In genomic region chr5:139401546-139401945, GRCh38 we compare ENCODE assay signal across 24 cellular contexts. TPM values are rescaled to one million over a fixed set of nuclear protein-coding genes. Genes with fewer than 3 reads are reported as not detected.
"Had no signal": no experiment of that assay in that cellular context is flagged by ENCODE, and none has a peak within 500 bp of the region (broad histone marks: within the 10 kb centered on the region; RNA-seq: fewer than 3 reads in every experiment).

No MANE protein-coding gene starts in this region.

- H3K9me3 ChIP-seq: esophagus squamous epithelium, gastroesophageal sphincter, neutrophil, right atrium auricular region, sigmoid colon, suprapubic skin, thyroid gland had no signal

- H3K4me3 ChIP-seq: dorsolateral prefrontal cortex, esophagus squamous epithelium, gastroesophageal sphincter, lung, right atrium auricular region, sigmoid colon, skin epidermis, suprapubic skin, thyroid gland had no signal

- H3K9me3 Mint-ChIP-seq: effector memory CD8-positive, alpha-beta T cell; immature natural killer cell; nephron progenitor cell; type B pancreatic cell had no signal

- H3K36me3 ChIP-seq: esophagus squamous epithelium, neutrophil, right atrium auricular region, sigmoid colon, suprapubic skin, thyroid gland had no signal

- H3K27ac ChIP-seq: dorsolateral prefrontal cortex, epithelial cell of prostate, esophagus squamous epithelium, gastroesophageal sphincter, neutrophil, right atrium auricular region, sigmoid colon, skin epidermis, suprapubic skin, thyroid gland had no signal

- H3K27me3 ChIP-seq: dorsolateral prefrontal cortex, esophagus squamous epithelium, gastroesophageal sphincter, neutrophil, right atrium auricular region, suprapubic skin, thyroid gland had no signal

- H3K4me3 Mint-ChIP-seq: nephron progenitor cell, type B pancreatic cell had no signal

- H3K27me3 Mint-ChIP-seq: effector memory CD8-positive, alpha-beta T cell had no signal

- DNase-seq: cortex of kidney; effector memory CD8-positive, alpha-beta T cell; esophagus squamous epithelium; foreskin fibroblast; immature natural killer cell; left cardiac atrium; left ventricle myocardium superior; mesenchymal stem cell; midbrain; nephron progenitor cell; sigmoid colon; stimulated activated CD4-positive, alpha-beta T cell treated with anti-CD3 and anti-CD28 coated beads, Interleukin-2, amount 100 ng/mL, for 24 hours; stimulated activated naive CD8-positive, alpha-beta T cell treated with anti-CD3 and anti-CD28 coated beads, Interleukin-15, Interleukin-2, amounts not matched to agents 100 U/mL and 50 U/mL, for 24 hours; thyroid gland had no signal

- H3K27ac Mint-ChIP-seq: immature natural killer cell, nephron progenitor cell, type B pancreatic cell had no signal

- ATAC-seq: effector memory CD8-positive, alpha-beta T cell; gastroesophageal sphincter; left cardiac atrium; left ventricle myocardium superior; stimulated activated naive CD8-positive, alpha-beta T cell treated with anti-CD3 and anti-CD28 coated beads, Interleukin-15, Interleukin-2, amounts not matched to agents 100 U/mL and 50 U/mL, for 24 hours had no signal

RNA-seq across cellular contexts. Expression of gene MZB1, which starts 11.8 kb away (rescaled TPM):
- total RNA-seq: osteoblast, suprapubic skin had no signal

RNA-seq across cellular contexts. Expression of gene SLC23A1, which starts 18.4 kb away (rescaled TPM):
- total RNA-seq: gastroesophageal sphincter, left cardiac atrium, left ventricle myocardium superior, osteoblast, right atrium auricular region, sigmoid colon, thyroid gland had no signal
